8 cellular contexts compared by ENCODE assay signal in the genomic region with DNA sequence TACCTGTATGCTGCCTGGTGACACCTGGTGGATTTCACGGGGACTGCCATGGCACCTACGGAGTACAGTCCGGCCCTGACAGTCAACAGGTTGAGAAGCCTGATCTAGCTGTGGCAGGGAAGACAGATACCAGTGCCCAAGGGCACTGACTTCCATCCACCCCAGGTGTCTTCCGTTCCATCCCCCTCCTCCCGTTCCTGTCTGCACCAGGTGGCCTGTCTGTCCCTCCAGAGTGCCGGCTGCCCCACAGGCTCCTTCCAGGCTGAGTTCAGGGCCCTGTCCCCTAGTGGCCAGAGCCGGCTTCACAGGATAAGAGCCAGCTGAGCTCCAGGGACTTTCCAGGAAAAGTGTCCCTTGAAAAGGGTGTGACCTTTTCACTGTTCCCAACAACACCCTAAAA. TPM values are rescaled to one million over a fixed set of nuclear protein-coding genes. Genes with fewer than 3 reads are reported as not detected.
DNase-seq lines count a peak whose midpoint lies in the region; ATAC-seq and TF ChIP-seq lines count a peak whose summit lies in the region.
"Not testable (repeated sequence)": the region's sequence is repeated elsewhere in the genome, so short reads cannot be mapped to it uniquely, and the experiment has no call there.
"Had no signal": no experiment of that assay in that cellular context is flagged by ENCODE, and none has a peak within 500 bp of the region (broad histone marks: within the 10 kb centered on the region; RNA-seq: fewer than 3 reads in every experiment).

No MANE protein-coding gene starts in this region.

- not testable (repeated sequence) for H3K27me3 ChIP-seq in GM23338 (ENCODE audit: insufficient read depth); colonic mucosa; spleen (replicated peaks in 1 of 7)

- H3K4me1 ChIP-seq in GM23338 (ENCODE audit: insufficient read depth); colonic mucosa; mucosa of descending colon (ENCODE audit: low read depth); spleen: not testable (repeated sequence)

- not testable (repeated sequence) for DNase-seq in GM23338 (ENCODE audit: low spot score); T-helper 2 cell treated with Interferon-gamma antibody and Interleukin-4, amounts not matched to agents 5 μg/mL and 100 μg/mL, for 36 hours (ENCODE audit: low spot score)
- DNase-seq in activated CD8-positive, alpha-beta memory T cell treated with anti-CD3 and anti-CD28 coated beads, Interleukin-2, amount 10 ng/mL, durations not matched to agents 7 days and 5 days, result peak; percentile 21
- DNase-seq in activated naive CD4-positive, alpha-beta T cell treated with anti-CD3 and anti-CD28 coated beads, Interleukin-2, amount 10 ng/mL, durations not matched to agents 7 days and 5 days, result peak; percentile 21
- peak; percentile 19 for DNase-seq in colonic mucosa
- DNase-seq in mucosa of descending colon, result peak in 2 of 3 donors; percentile 27 to 46
- DNase-seq in spleen, result peak; percentile 24

- intact Hi-C loops in colonic mucosa (cut with DNase I); mucosa of descending colon (cut with DNase I, micrococcal nuclease); spleen (cut with DNase I; ENCODE audit: low total_unique reads): not testable (repeated sequence)

- peak overlapping the region; percentile 59; the same call in 2 of the 3 replicates for H3K4me3 Mint-ChIP-seq in GM23338
- H3K4me3 Mint-ChIP-seq in T-helper 2 cell treated with Interferon-gamma antibody and Interleukin-4, amounts not matched to agents 5 μg/mL and 100 μg/mL, for 36 hours, result peak overlapping the region; percentile 21
- not testable (repeated sequence) for H3K4me3 Mint-ChIP-seq in activated CD8-positive, alpha-beta memory T cell treated with anti-CD3 and anti-CD28 coated beads, Interleukin-2, amount 10 ng/mL, durations not matched to agents 7 days and 5 days; activated naive CD4-positive, alpha-beta T cell treated with anti-CD3 and anti-CD28 coated beads, Interleukin-2, amount 10 ng/mL, durations not matched to agents 7 days and 5 days

- not testable (repeated sequence) for H3K36me3 Mint-ChIP-seq in GM23338 (ENCODE audit: low read depth); T-helper 2 cell treated with Interferon-gamma antibody and Interleukin-4, amounts not matched to agents 5 μg/mL and 100 μg/mL, for 36 hours (ENCODE audit: low read depth); activated CD8-positive, alpha-beta memory T cell treated with anti-CD3 and anti-CD28 coated beads, Interleukin-2, amount 10 ng/mL, durations not matched to agents 7 days and 5 days; activated naive CD4-positive, alpha-beta T cell treated with anti-CD3 and anti-CD28 coated beads, Interleukin-2, amount 10 ng/mL, durations not matched to agents 7 days and 5 days

- H3K9me3 Mint-ChIP-seq in GM23338; T-helper 2 cell treated with Interferon-gamma antibody and Interleukin-4, amounts not matched to agents 5 μg/mL and 100 μg/mL, for 36 hours; activated CD8-positive, alpha-beta memory T cell treated with anti-CD3 and anti-CD28 coated beads, Interleukin-2, amount 10 ng/mL, durations not matched to agents 7 days and 5 days (ENCODE audit: low read depth); activated naive CD4-positive, alpha-beta T cell treated with anti-CD3 and anti-CD28 coated beads, Interleukin-2, amount 10 ng/mL, durations not matched to agents 7 days and 5 days: not testable (repeated sequence)

- H3K4me2 ChIP-seq in GM23338, result not testable (repeated sequence)

- not testable (repeated sequence) for H3K36me3 ChIP-seq in GM23338 (ENCODE audit: insufficient read depth); colonic mucosa; mucosa of descending colon (ENCODE audit: low read depth); spleen

- CTCF ChIA-PET in activated CD8-positive, alpha-beta memory T cell treated with anti-CD3 and anti-CD28 coated beads, Interleukin-2, amount 10 ng/mL, durations not matched to agents 7 days and 5 days (lab: Charles Lee); activated naive CD4-positive, alpha-beta T cell treated with anti-CD3 and anti-CD28 coated beads, Interleukin-2, amount 10 ng/mL, durations not matched to agents 7 days and 5 days (lab: Charles Lee): not testable (repeated sequence)

- not testable (repeated sequence) for H3K27ac ChIP-seq in GM23338 (ENCODE audit: low read depth); colonic mucosa; spleen

- not testable (repeated sequence) for H4K20me1 ChIP-seq in GM23338 (replicated peaks; ENCODE audit: insufficient read depth)

- TF ChIP-seq CTCF in GM23338 (conservative IDR thresholded peaks at IDR 0.05; ENCODE audit: low read depth in 2 of 2) (0 out of 4 replicates have a peak, but pooled peaks have one; percentile 3 to 15), spleen (IDR thresholded peaks at IDR 0.05 in 8 of 11, conservative IDR thresholded peaks at IDR 0.05 in 3 of 11) (peak in 4 of 11 experiments; percentile 13 to 34 (median 19))
- not testable (repeated sequence) for TF ChIP-seq CTCF in colonic mucosa (IDR thresholded peaks at IDR 0.05); mucosa of descending colon (IDR thresholded peaks at IDR 0.05)

- not testable (repeated sequence) for TF ChIP-seq POLR2A in spleen (IDR thresholded peaks at IDR 0.05)

- not testable (repeated sequence) for H3K9ac ChIP-seq in colonic mucosa (ENCODE audit: low read depth in 2 of 2, low read length in 2 of 2)

- not testable (repeated sequence) for H3F3A ChIP-seq in GM23338 (replicated peaks; ENCODE audit: low read depth)

- not testable (repeated sequence) for H3K4me1 Mint-ChIP-seq in GM23338; T-helper 2 cell treated with Interferon-gamma antibody and Interleukin-4, amounts not matched to agents 5 μg/mL and 100 μg/mL, for 36 hours (ENCODE audit: low read depth); activated CD8-positive, alpha-beta memory T cell treated with anti-CD3 and anti-CD28 coated beads, Interleukin-2, amount 10 ng/mL, durations not matched to agents 7 days and 5 days; activated naive CD4-positive, alpha-beta T cell treated with anti-CD3 and anti-CD28 coated beads, Interleukin-2, amount 10 ng/mL, durations not matched to agents 7 days and 5 days

- H2AFZ ChIP-seq in GM23338, result not testable (repeated sequence)

- not testable (repeated sequence) for H3K79me2 ChIP-seq in GM23338 (replicated peaks; ENCODE audit: insufficient read depth)

- not testable (repeated sequence) for ATAC-seq in GM23338; activated CD8-positive, alpha-beta memory T cell treated with anti-CD3 and anti-CD28 coated beads, Interleukin-2, amount 10 ng/mL, durations not matched to agents 7 days and 5 days; mucosa of descending colon

- H3K9me2 ChIP-seq in GM23338 (ENCODE audit: insufficient read depth), result not testable (repeated sequence)

- H3K27me3 Mint-ChIP-seq in GM23338 (ENCODE audit: insufficient read depth, low read depth, poor library complexity); T-helper 2 cell treated with Interferon-gamma antibody and Interleukin-4, amounts not matched to agents 5 μg/mL and 100 μg/mL, for 36 hours (ENCODE audit: low read depth); activated CD8-positive, alpha-beta memory T cell treated with anti-CD3 and anti-CD28 coated beads, Interleukin-2, amount 10 ng/mL, durations not matched to agents 7 days and 5 days; activated naive CD4-positive, alpha-beta T cell treated with anti-CD3 and anti-CD28 coated beads, Interleukin-2, amount 10 ng/mL, durations not matched to agents 7 days and 5 days: not testable (repeated sequence)

- not testable (repeated sequence) for H3K4me3 ChIP-seq in GM23338, colonic mucosa, mucosa of descending colon, spleen

- 5 to 83% (median 23%) methylated on average over 3 to 4 of the region's 7 CpGs; no CpG with 5 or more reads in 1 of the 5 donors for whole genome bisulfite sequencing in spleen, 5 donors

- not testable (repeated sequence) for H3K9me3 ChIP-seq in colonic mucosa, mucosa of descending colon, spleen

- H3K27ac Mint-ChIP-seq in GM23338; T-helper 2 cell treated with Interferon-gamma antibody and Interleukin-4, amounts not matched to agents 5 μg/mL and 100 μg/mL, for 36 hours; activated CD8-positive, alpha-beta memory T cell treated with anti-CD3 and anti-CD28 coated beads, Interleukin-2, amount 10 ng/mL, durations not matched to agents 7 days and 5 days; activated naive CD4-positive, alpha-beta T cell treated with anti-CD3 and anti-CD28 coated beads, Interleukin-2, amount 10 ng/mL, durations not matched to agents 7 days and 5 days: not testable (repeated sequence)

RNA-seq across cellular contexts. Expression of a gene that starts 10.9 kb away (rescaled TPM):
- total RNA-seq in GM23338 (2014; rRNA removed; shearing (Covaris generic)), result 0.76 and 3.8 TPM in 2 replicates
- 3.1 and 3.7 TPM in 2 replicates for polyA plus RNA-seq in GM23338 (2016; fragmentation: Nextera tagmentation; extraction: Ambion mirVana)
- total RNA-seq in activated CD8-positive, alpha-beta memory T cell treated with anti-CD3 and anti-CD28 coated beads, Interleukin-2, amount 10 ng/mL, durations not matched to agents 7 days and 5 days, result 1 to 10 TPM in 1 of 2 experiments, under 1 TPM in 1; 0.96 to 3.6 TPM
- total RNA-seq in colonic mucosa, result 1 to 10 TPM; 1.3 to 2.5 TPM
- total RNA-seq in mucosa of descending colon, result 1 to 10 TPM; 2.0 to 3.7 (median 2.4) TPM
- total RNA-seq in spleen, result 1 to 10 TPM in 6 of 7 donors, under 1 TPM in 1; 0.51 to 4.4 (median 1.9) TPM
- 1 to 10 TPM; 1.2 to 3.5 (median 1.5) TPM for polyA plus RNA-seq in spleen
- polyA plus RNA-seq: CD4-positive, CD25-positive, alpha-beta regulatory T cell had no signal
